Comparison of ENCODE assay signal across 20 cellular contexts in genomic region chr2:46971914-46972313, GRCh38. TPM values are rescaled to one million over a fixed set of nuclear protein-coding genes. Genes with fewer than 3 reads are reported as not detected.
DNase-seq lines count a peak whose midpoint lies in the region; ATAC-seq, FAIRE-seq and TF ChIP-seq lines count a peak whose summit lies in the region.
"Had no signal": no experiment of that assay in that cellular context is flagged by ENCODE, and none has a peak within 500 bp of the region (broad histone marks: within the 10 kb centered on the region; RNA-seq: fewer than 3 reads in every experiment).

No MANE protein-coding gene starts in this region.

- intact Hi-C loops in ascending aorta (cut with DNase I): loop anchor here (2.0 kb wide), 1 partner anchor 55 kb away; no protein-coding TSS in a partner anchor
- intact Hi-C loops in vagina (cut with DNase I): no loop called here
- intact Hi-C loops in sciatic nerve (cut with DNase I): no loop called here

- H3K9me3 Mint-ChIP-seq in activated naive CD8-positive, alpha-beta T cell (ENCODE audit: low read depth): no peaks in the 10 kb centered on the region
- H3K9me3 Mint-ChIP-seq in activated naive CD8-positive, alpha-beta T cell treated with anti-CD3 and anti-CD28 coated beads, Interleukin-2, amount 50 U/mL, for 24 hours: no peaks in the 10 kb centered on the region
- H3K9me3 Mint-ChIP-seq: naive thymus-derived CD4-positive, alpha-beta T cell had no signal

- H3K9me1 ChIP-seq in keratinocyte (ENCODE audit: control insufficient read depth, extremely low read depth, insufficient read depth, low read length): no peaks in the 10 kb centered on the region

- dilution Hi-C loops in keratinocyte (cut with MboI; ENCODE audit: extremely low pct_ligation_motif_present, low sequenced_read_pairs): no loop called here

- H3K27me3 Mint-ChIP-seq in activated naive CD8-positive, alpha-beta T cell: no peaks in the 10 kb centered on the region
- H3K27me3 Mint-ChIP-seq in activated naive CD8-positive, alpha-beta T cell treated with anti-CD3 and anti-CD28 coated beads, Interleukin-2, amount 50 U/mL, for 24 hours: no peaks in the 10 kb centered on the region
- H3K27me3 Mint-ChIP-seq: naive thymus-derived CD4-positive, alpha-beta T cell had no signal

- TF ChIP-seq CTCF in ascending aorta (IDR thresholded peaks at IDR 0.05) (no peak), keratinocyte (optimal IDR thresholded peaks at IDR 0.05 in 1 of 3, IDR thresholded peaks at IDR 0.05 in 1 of 3, conservative IDR thresholded peaks at IDR 0.05 in 1 of 3; ENCODE audit: extremely low read depth in 1 of 3, insufficient read depth in 2 of 3, low read length in 3 of 3) (no peak), vagina (IDR thresholded peaks at IDR 0.05) (no peak), GM20000 (IDR thresholded peaks at IDR 0.05; ENCODE audit: extremely low read depth, missing control alignments) (no peak)

- H3K4me3 Mint-ChIP-seq in activated naive CD8-positive, alpha-beta T cell: no peak overlapping the region
- H3K4me3 Mint-ChIP-seq in activated naive CD8-positive, alpha-beta T cell treated with anti-CD3 and anti-CD28 coated beads, Interleukin-2, amount 50 U/mL, for 24 hours: no peak overlapping the region
- H3K4me3 Mint-ChIP-seq: naive thymus-derived CD4-positive, alpha-beta T cell had no signal

- no peak for DNase-seq in activated naive CD8-positive, alpha-beta T cell treated with anti-CD3 and anti-CD28 coated beads, Interleukin-2, amount 50 U/mL, for 24 hours
- DNase-seq in ascending aorta (ENCODE audit: low spot score in 2 of 2) (no peak), keratinocyte (ENCODE audit: low read depth, low spot score) (no peak), vagina (ENCODE audit: extremely low spot score in 2 of 2) (no peak), sciatic nerve (ENCODE audit: low spot score) (no peak), superior temporal gyrus (ENCODE audit: extremely low spot score) (no peak), GM20000 (ENCODE audit: low spot score) (no peak)
- DNase-seq: activated naive CD4-positive, alpha-beta T cell; COR-L47; head of caudate nucleus; naive thymus-derived CD4-positive, alpha-beta T cell; NCI-H1417; NCI-H2171; OCI-M1; stimulated activated CD8-positive, alpha-beta memory T cell treated with anti-CD3 and anti-CD28 coated beads, Interleukin-4, amount 100 ng/mL, for 48 hours had no signal

- H3K79me2 ChIP-seq in keratinocyte (ENCODE audit: control insufficient read depth, insufficient read depth, low read length): no peaks in the 10 kb centered on the region

- no peak for TF ChIP-seq POLR2A in vagina (IDR thresholded peaks at IDR 0.05)

- H3K4me1 Mint-ChIP-seq in activated naive CD8-positive, alpha-beta T cell (ENCODE audit: low read depth): peaks cover 10% of the 10 kb centered on the region
- peaks cover 16% of the 10 kb centered on the region for H3K4me1 Mint-ChIP-seq in activated naive CD8-positive, alpha-beta T cell treated with anti-CD3 and anti-CD28 coated beads, Interleukin-2, amount 50 U/mL, for 24 hours

- ATAC-seq in activated naive CD8-positive, alpha-beta T cell treated with anti-CD3 and anti-CD28 coated beads, Interleukin-2, amount 50 U/mL, for 24 hours: no peak
- ATAC-seq in sciatic nerve: no peak
- ATAC-seq: naive thymus-derived CD4-positive, alpha-beta T cell had no signal

- H3K4me3 ChIP-seq in ascending aorta (no peak overlapping the region), keratinocyte (ENCODE audit: control insufficient read depth in 2 of 3, extremely low read depth in 1 of 3, insufficient read depth in 2 of 3, low read depth in 1 of 3, low read length in 3 of 3) (no peak overlapping the region), vagina (no peak overlapping the region)
- H3K4me3 ChIP-seq: coronary artery, lung, skin epidermis, tibial nerve had no signal

- H3K27ac ChIP-seq in ascending aorta: peak overlapping the region; percentile 83 to 87
- peak overlapping the region; percentile 74 for H3K27ac ChIP-seq in keratinocyte (ENCODE audit: control insufficient read depth, insufficient read depth, low read length)
- H3K27ac ChIP-seq in vagina: peak overlapping the region; percentile 65

- no peaks in the 10 kb centered on the region for H3K9me3 ChIP-seq in ascending aorta
- H3K9me3 ChIP-seq in keratinocyte (ENCODE audit: control insufficient read depth, low read depth, low read length): no peaks in the 10 kb centered on the region
- H3K9me3 ChIP-seq in vagina: no peaks in the 10 kb centered on the region
- H3K9me3 ChIP-seq: tibial nerve had no signal

- peaks cover 18 to 22% of the 10 kb centered on the region in 2 donors for H3K36me3 ChIP-seq in ascending aorta
- peaks cover 3 to 4% of the 10 kb centered on the region in 2 experiments for H3K36me3 ChIP-seq in keratinocyte (ENCODE audit: control insufficient read depth in 2 of 2, extremely low read depth in 1 of 2, insufficient read depth in 2 of 2, low read length in 2 of 2)
- H3K36me3 ChIP-seq in vagina: peaks cover 0 to 12% of the 10 kb centered on the region in 2 donors

- no peaks in the 10 kb centered on the region for H3K27me3 ChIP-seq in ascending aorta
- no peaks in the 10 kb centered on the region for H3K27me3 ChIP-seq in keratinocyte (ENCODE audit: control insufficient read depth, extremely low read depth, insufficient read depth, low read length)
- no peaks in the 10 kb centered on the region for H3K27me3 ChIP-seq in vagina
- H3K27me3 ChIP-seq: tibial nerve had no signal

- H2AFZ ChIP-seq in keratinocyte (ENCODE audit: control insufficient read depth, low read length): no peak overlapping the region

- H3K4me2 ChIP-seq in keratinocyte (ENCODE audit: control insufficient read depth, extremely low read depth, insufficient read depth, low read depth, low read length): no peak overlapping the region

- peak overlapping the region; percentile 68 for H3K27ac Mint-ChIP-seq in activated naive CD8-positive, alpha-beta T cell
- no peak overlapping the region for H3K27ac Mint-ChIP-seq in activated naive CD8-positive, alpha-beta T cell treated with anti-CD3 and anti-CD28 coated beads, Interleukin-2, amount 50 U/mL, for 24 hours

- H4K20me1 ChIP-seq in keratinocyte (ENCODE audit: control insufficient read depth, extremely low read depth, insufficient read depth, low read length): no peaks in the 10 kb centered on the region

- no peak overlapping the region for H3K9ac ChIP-seq in keratinocyte (ENCODE audit: control insufficient read depth, extremely low read depth, insufficient read depth, low read length)

- H3K4me1 ChIP-seq in ascending aorta (peaks cover 28 to 42% of the 10 kb centered on the region in 2 donors), keratinocyte (ENCODE audit: control insufficient read depth, extremely low read depth, insufficient read depth, low read length) (peaks cover 43% of the 10 kb centered on the region), vagina (peaks cover 57% of the 10 kb centered on the region)

- no peak for FAIRE-seq in keratinocyte (lab: Jason Lieb, UNC)

- peaks cover 2% of the 10 kb centered on the region for H3K36me3 Mint-ChIP-seq in activated naive CD8-positive, alpha-beta T cell
- peaks cover 12% of the 10 kb centered on the region for H3K36me3 Mint-ChIP-seq in activated naive CD8-positive, alpha-beta T cell treated with anti-CD3 and anti-CD28 coated beads, Interleukin-2, amount 50 U/mL, for 24 hours (ENCODE audit: low read depth)

RNA-seq across cellular contexts. Expression of gene TTC7A, which starts 30.9 kb away (rescaled TPM):
- 181 TPM for total RNA-seq in ascending aorta
- polyA plus RNA-seq in keratinocyte: 5.7 to 10.8 TPM (median 7.0 TPM) in 3 replicates
- 10.1 TPM for polyA plus RNA-seq in keratinocyte (2011; ENCODE audit: low read depth)
- polyA plus RNA-seq in keratinocyte (2011; cell fraction: cytosol; rRNA removed): 6.1 and 8.7 TPM in 2 replicates
- polyA plus RNA-seq in keratinocyte (2011; cell fraction: nucleus; rRNA removed): 13.1 and 13.4 TPM in 2 replicates
- 9.0 and 13.7 TPM in 2 replicates for polyA plus RNA-seq in keratinocyte (2012; ENCODE audit: low replicate concordance)
- polyA minus RNA-seq in keratinocyte: 8.7 to 59.2 TPM (median 14.6 TPM) in 3 replicates
- 7.5 TPM for polyA minus RNA-seq in keratinocyte (2011; cell fraction: cytosol; rRNA and poly(A)+ RNA removed)
- polyA minus RNA-seq in keratinocyte (2011; cell fraction: nucleus; rRNA and poly(A)+ RNA removed): 13.5 TPM in 2 replicates
- 38.8 TPM for total RNA-seq in vagina
- total RNA-seq in sciatic nerve: 33.3 TPM

RNA-seq across cellular contexts. Expression of gene MCFD2, which starts 56.3 kb away (rescaled TPM):
- total RNA-seq in ascending aorta (171 TPM), vagina (89.4 TPM), sciatic nerve (90.5 TPM)
- 77.7 to 132 TPM (median 79.3 TPM) in 3 replicates for polyA plus RNA-seq in keratinocyte
- polyA plus RNA-seq in keratinocyte (2011; ENCODE audit: low read depth): 37.1 TPM
- 47.2 and 86.9 TPM in 2 replicates for polyA plus RNA-seq in keratinocyte (2011; cell fraction: cytosol; rRNA removed)
- 66.7 and 79.6 TPM in 2 replicates for polyA plus RNA-seq in keratinocyte (2011; cell fraction: nucleus; rRNA removed)
- 32.9 and 72.5 TPM in 2 replicates for polyA plus RNA-seq in keratinocyte (2012; ENCODE audit: low replicate concordance)
- 67.9 to 134 TPM (median 90.8 TPM) in 3 replicates for polyA minus RNA-seq in keratinocyte
- 61.0 TPM for polyA minus RNA-seq in keratinocyte (2011; cell fraction: cytosol; rRNA and poly(A)+ RNA removed)
- 59.9 and 90.0 TPM in 2 replicates for polyA minus RNA-seq in keratinocyte (2011; cell fraction: nucleus; rRNA and poly(A)+ RNA removed)
